Comparison of ENCODE assay signal across 9 cellular contexts in genomic region chr6:6659600-6660327, GRCh38.
DNase-seq lines count a peak whose midpoint lies in the region; ATAC-seq and TF ChIP-seq lines count a peak whose summit lies in the region.
"Had no signal": no experiment of that assay in that cellular context is flagged by ENCODE, and none has a peak within 500 bp of the region (broad histone marks: within the 10 kb centered on the region; RNA-seq: fewer than 3 reads in every experiment).

No MANE protein-coding gene starts in this region.

- no peaks in the 10 kb centered on the region for H3F3A ChIP-seq in PC-3 (ENCODE audit: low read length, unreplicated experiment)
- H3F3A ChIP-seq in SK-N-SH (replicated peaks; ENCODE audit: insufficient read depth), result no peaks in the 10 kb centered on the region

- H2AFZ ChIP-seq in PC-3 (ENCODE audit: low read length) (no peak overlapping the region), SK-N-SH (ENCODE audit: low read depth) (no peak overlapping the region)

- H3K9me3 Mint-ChIP-seq in natural killer cell, result no peaks in the 10 kb centered on the region

- H3K27ac ChIP-seq in PC-3 (ENCODE audit: low read length) (no peak overlapping the region), SK-N-SH (ENCODE audit: low read depth in 2 of 2, low read length in 1 of 2) (no peak overlapping the region), foreskin keratinocyte (no peak overlapping the region)

- no peaks in the 10 kb centered on the region for H3K4me1 ChIP-seq in PC-3 (ENCODE audit: insufficient read depth, low read length)
- H3K4me1 ChIP-seq in SK-N-SH (ENCODE audit: control insufficient read depth in 1 of 2, insufficient read depth in 2 of 2, low read depth in 1 of 2, low read length in 1 of 2), result peaks cover 0 to 9% of the 10 kb centered on the region in 2 experiments; a peak in 1 of 4 replicates
- no peaks in the 10 kb centered on the region for H3K4me1 ChIP-seq in foreskin keratinocyte

- intact Hi-C loops in natural killer cell (cut with micrococcal nuclease) (loop anchor here (2.0 kb wide), 1 partner anchor 47 kb away; no protein-coding TSS in a partner anchor), PC-3 (cut with micrococcal nuclease) (no loop called here)

- H3K4me3 Mint-ChIP-seq in natural killer cell, result no peak overlapping the region

- BruUV-seq in PC-3 (replicated peaks; lab: Mats Ljungman, UMichigan), result no TSS peak

- H3K4me1 Mint-ChIP-seq in natural killer cell, result peaks cover 45 to 74% of the 10 kb centered on the region in 2 donors

- no peak for TF ChIP-seq EP300 in SK-N-SH (IDR thresholded peaks at IDR 0.05; ENCODE audit: borderline replicate concordance in 1 of 2, low read depth in 1 of 2, low read length in 1 of 2)

- ATAC-seq in GM18861 (IDR thresholded peaks at IDR 0.05; ENCODE audit: unreplicated experiment) (peak; percentile 46), HG02885 (IDR thresholded peaks at IDR 0.05; ENCODE audit: poor library complexity, unreplicated experiment) (peak; percentile 75), natural killer cell (peak in 1 of 3 donors; percentile 62), PC-3 (no peak), foreskin keratinocyte (no peak)

- 24% methylated on average over 7 of the region's 7 CpGs for WGBS in SK-N-SH (ENCODE audit: low lambda C conversion rate)

- H3K9me2 ChIP-seq in PC-3 (replicated peaks; ENCODE audit: low read length), result no peaks in the 10 kb centered on the region
- H3K9me2 ChIP-seq in SK-N-SH, result no peaks in the 10 kb centered on the region

- no peak overlapping the region for H3K4me2 ChIP-seq in PC-3 (ENCODE audit: low read length)
- H3K4me2 ChIP-seq in SK-N-SH, result no peak overlapping the region

- H3K36me3 ChIP-seq in PC-3 (ENCODE audit: low read depth, low read length), result no peaks in the 10 kb centered on the region
- no peaks in the 10 kb centered on the region for H3K36me3 ChIP-seq in SK-N-SH (replicated peaks in 1 of 2; ENCODE audit: control insufficient read depth in 1 of 2, insufficient read depth in 2 of 2, low read length in 1 of 2)

- TF ChIP-seq CTCF in natural killer cell (IDR thresholded peaks at IDR 0.05) (no peak), PC-3 (conservative IDR thresholded peaks at IDR 0.05; ENCODE audit: low read depth, low read length) (no peak), SK-N-SH (IDR thresholded peaks at IDR 0.05) (no peak), foreskin keratinocyte (conservative IDR thresholded peaks at IDR 0.05) (no peak)

- H3K27ac Mint-ChIP-seq in natural killer cell, result peak overlapping the region; percentile 88 to 89

- H3K4me3 ChIP-seq in PC-3 (ENCODE audit: low read length) (no peak overlapping the region), SK-N-SH (ENCODE audit: low read depth in 2 of 2, low read length in 1 of 2) (no peak overlapping the region)

- CTCF ChIA-PET in PC-3 (lab: Charles Lee), result no interaction called here
- CTCF ChIA-PET in SK-N-SH (lab: Yijun Ruan, JAX), result interaction anchor here (0.8 to 3.3 kb wide), 4 partner anchors 17 to 584 kb away, joined by 3 to 17 read pairs (median 4); no protein-coding TSS in a partner anchor

- DNase-seq in SKM-1 treated with dmso at 0.1 percent for 144 hours (lab: John Stamatoyannopoulos, UW; ENCODE audit: unreplicated experiment) (peak; percentile 95), natural killer cell (no peak), PC-3 (no peak), SK-N-SH (no peak), foreskin keratinocyte (no peak), cerebellum (ENCODE audit: low spot score) (no peak)
- DNase-seq: hippocampal formation had no signal

- H3K27me3 ChIP-seq in PC-3 (ENCODE audit: low read length) (peaks cover 24% of the 10 kb centered on the region; the same call in 1 of the 2 replicates), SK-N-SH (ENCODE audit: insufficient read depth) (no peaks in the 10 kb centered on the region), foreskin keratinocyte (peaks cover 7% of the 10 kb centered on the region)

- POLR2A ChIA-PET in PC-3 (lab: Charles Lee; ENCODE audit: unreplicated experiment), result no interaction called here
- POLR2A ChIA-PET in SK-N-SH (lab: Yijun Ruan, JAX), result no interaction called here

- H4K20me1 ChIP-seq in PC-3 (ENCODE audit: low read length), result no peaks in the 10 kb centered on the region
- H4K20me1 ChIP-seq in SK-N-SH (ENCODE audit: insufficient read depth), result no peaks in the 10 kb centered on the region

- H3K9ac ChIP-seq in PC-3 (ENCODE audit: low read length) (no peak overlapping the region), SK-N-SH (no peak overlapping the region)

- no peak for TF ChIP-seq RAD21 in SK-N-SH (IDR thresholded peaks at IDR 0.05; ENCODE audit: low read length)

- H3K9me3 ChIP-seq in PC-3 (ENCODE audit: low read length) (no peaks in the 10 kb centered on the region), SK-N-SH (no peaks in the 10 kb centered on the region)

- H3K36me3 Mint-ChIP-seq in natural killer cell, result no peaks in the 10 kb centered on the region

- H3K79me2 ChIP-seq in PC-3 (ENCODE audit: low read length) (no peaks in the 10 kb centered on the region), SK-N-SH (ENCODE audit: insufficient read depth) (no peaks in the 10 kb centered on the region)

- no peaks in the 10 kb centered on the region for H3K27me3 Mint-ChIP-seq in natural killer cell (ENCODE audit: low read depth in 2 of 2)

TF ChIP-seq in SK-N-SH, 30 proteins besides CTCF, POLR2A, EP300 and RAD21 (continues in another document):
- TF ChIP-seq MEF2A (IDR thresholded peaks at IDR 0.05; ENCODE audit: borderline replicate concordance, low read depth) (no peak), MAX (IDR thresholded peaks at IDR 0.05; ENCODE audit: low read depth) (no peak), USF2 (IDR thresholded peaks at IDR 0.05; ENCODE audit: borderline replicate concordance, low read depth, low read length) (no peak), RFX5 (IDR thresholded peaks at IDR 0.05; ENCODE audit: low read length) (no peak), SMC3 (IDR thresholded peaks at IDR 0.05; ENCODE audit: low read depth, low read length) (no peak), GABPA (IDR thresholded peaks at IDR 0.05; ENCODE audit: low read depth) (no peak), RCOR1 (IDR thresholded peaks at IDR 0.05; ENCODE audit: low read length) (no peak), YY1 (IDR thresholded peaks at IDR 0.05; ENCODE audit: low read depth) (no peak), TAF1 (IDR thresholded peaks at IDR 0.05; ENCODE audit: borderline replicate concordance, low read depth, low read length) (no peak), TEAD4 (IDR thresholded peaks at IDR 0.05; ENCODE audit: borderline replicate concordance, insufficient read depth) (no peak), ZBTB33 (IDR thresholded peaks at IDR 0.05; ENCODE audit: borderline replicate concordance, low read depth) (no peak), USF1 (IDR thresholded peaks at IDR 0.05; ENCODE audit: borderline replicate concordance, low read depth) (no peak), FOXJ3 (CRISPR knock-in tag; IDR thresholded peaks at IDR 0.05) (no peak)

Comparison
In these comparisons a context has a peak if more than half of its experiments do, and no peak if none do; other contexts are left out.
1. ATAC-seq: peak in GM18861 (single experiment) and HG02885 (single experiment); none in PC-3 (single experiment) and foreskin keratinocyte (single experiment).